In the genomic region with DNA sequence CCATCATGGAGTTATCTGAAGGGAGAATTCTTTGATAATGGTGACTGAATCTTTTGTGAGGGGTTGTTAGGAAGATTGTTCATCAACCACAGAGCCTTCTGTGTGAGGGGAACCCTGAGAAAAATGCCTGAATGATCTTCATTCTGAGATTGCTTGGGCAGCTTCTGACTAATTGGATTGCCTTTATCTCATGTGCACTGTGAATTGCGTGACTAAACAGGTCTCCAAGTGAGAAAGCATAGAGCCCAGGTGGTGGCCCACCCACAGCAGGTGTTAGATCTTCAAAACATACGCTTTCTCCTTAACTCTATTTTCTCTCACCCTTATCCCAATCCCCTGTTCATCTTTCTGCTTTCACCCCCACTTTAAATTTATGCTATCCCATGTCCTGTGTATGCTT, we compare ENCODE assay signal across 17 cellular contexts.
DNase-seq lines count a peak whose midpoint lies in the region; ATAC-seq lines count a peak whose summit lies in the region.
"Had no signal": no experiment of that assay in that cellular context is flagged by ENCODE, and none has a peak within 500 bp of the region (broad histone marks: within the 10 kb centered on the region; RNA-seq: fewer than 3 reads in every experiment).

No MANE protein-coding gene starts in this region.

- H3K36me3 Mint-ChIP-seq in T-helper 1 cell treated with Interleukin-12 subunit alpha and Interleukin-12 subunit beta and Interleukin-4 antibody, amounts not matched to agents 30 μg/mL and 1 μg/mL, for 36 hours (ENCODE audit: low read depth): peaks cover 58% of the 10 kb centered on the region
- peaks cover 43% of the 10 kb centered on the region for H3K36me3 Mint-ChIP-seq in activated naive CD4-positive, alpha-beta T cell treated with anti-CD3 and anti-CD28 coated beads, Interleukin-2, amount 50 U/mL, for 24 hours

- no peak for DNase-seq in T-helper 1 cell
- DNase-seq in NCI-H82 treated with DMSO at 0.1 percent for 48 hours (lab: John Stamatoyannopoulos, UW; ENCODE audit: unreplicated experiment): peak; percentile 31
- DNase-seq in stimulated activated CD4-positive, alpha-beta T cell treated with anti-CD3 and anti-CD28 coated beads, Interleukin-15, amount 100 ng/mL, for 48 hours (ENCODE audit: low read depth in 2 of 2): peak; percentile 22 to 28
- DNase-seq in medulla oblongata (ENCODE audit: extremely low spot score): no peak
- DNase-seq in stimulated activated naive CD4-positive, alpha-beta T cell treated with Interleukin-2 at 50 U/mL for 16 hours (lab: John Stamatoyannopoulos, UW): no peak
- DNase-seq: adrenal gland; CD4-positive, CD25-positive, alpha-beta regulatory T cell; DMS79 treated with DMSO at 0.1 percent for 48 hours; foreskin melanocyte; MG63; NCI-H1930; stomach had no signal

- H3K27me3 Mint-ChIP-seq in T-helper 1 cell treated with Interleukin-12 subunit alpha and Interleukin-12 subunit beta and Interleukin-4 antibody, amounts not matched to agents 30 μg/mL and 1 μg/mL, for 36 hours (ENCODE audit: low read depth): no peaks in the 10 kb centered on the region
- H3K27me3 Mint-ChIP-seq in activated naive CD4-positive, alpha-beta T cell treated with anti-CD3 and anti-CD28 coated beads, Interleukin-2, amount 50 U/mL, for 24 hours: no peaks in the 10 kb centered on the region
- H3K27me3 Mint-ChIP-seq: CD4-positive, CD25-positive, alpha-beta regulatory T cell; central memory CD8-positive, alpha-beta T cell had no signal

- H3K4me1 Mint-ChIP-seq in T-helper 1 cell treated with Interleukin-12 subunit alpha and Interleukin-12 subunit beta and Interleukin-4 antibody, amounts not matched to agents 30 μg/mL and 1 μg/mL, for 36 hours (ENCODE audit: low read depth): peaks cover 33% of the 10 kb centered on the region
- H3K4me1 Mint-ChIP-seq in activated naive CD4-positive, alpha-beta T cell treated with anti-CD3 and anti-CD28 coated beads, Interleukin-2, amount 50 U/mL, for 24 hours: peaks cover 44% of the 10 kb centered on the region

- peak overlapping the region; percentile 6 for H3K27ac Mint-ChIP-seq in T-helper 1 cell treated with Interleukin-12 subunit alpha and Interleukin-12 subunit beta and Interleukin-4 antibody, amounts not matched to agents 30 μg/mL and 1 μg/mL, for 36 hours
- H3K27ac Mint-ChIP-seq in activated naive CD4-positive, alpha-beta T cell treated with anti-CD3 and anti-CD28 coated beads, Interleukin-2, amount 50 U/mL, for 24 hours: no peak overlapping the region

- ATAC-seq in GM21786 (IDR thresholded peaks at IDR 0.05; ENCODE audit: unreplicated experiment): no peak
- ATAC-seq: left lobe of liver had no signal

- H3K4me3 Mint-ChIP-seq in T-helper 1 cell treated with Interleukin-12 subunit alpha and Interleukin-12 subunit beta and Interleukin-4 antibody, amounts not matched to agents 30 μg/mL and 1 μg/mL, for 36 hours: no peak overlapping the region
- peak overlapping the region; percentile 16 for H3K4me3 Mint-ChIP-seq in activated naive CD4-positive, alpha-beta T cell treated with anti-CD3 and anti-CD28 coated beads, Interleukin-2, amount 50 U/mL, for 24 hours
- H3K4me3 Mint-ChIP-seq: central memory CD8-positive, alpha-beta T cell had no signal

- peaks cover 5% of the 10 kb centered on the region for H3K9me3 Mint-ChIP-seq in T-helper 1 cell treated with Interleukin-12 subunit alpha and Interleukin-12 subunit beta and Interleukin-4 antibody, amounts not matched to agents 30 μg/mL and 1 μg/mL, for 36 hours
- H3K9me3 Mint-ChIP-seq in activated naive CD4-positive, alpha-beta T cell treated with anti-CD3 and anti-CD28 coated beads, Interleukin-2, amount 50 U/mL, for 24 hours: no peaks in the 10 kb centered on the region
- H3K9me3 Mint-ChIP-seq: central memory CD8-positive, alpha-beta T cell had no signal

Comparison
In these comparisons a context has a peak if more than half of its experiments do, and no peak if none do; other contexts are left out.
1. DNase-seq: peak in NCI-H82 treated with DMSO at 0.1 percent for 48 hours (single experiment) and stimulated activated CD4-positive, alpha-beta T cell treated with anti-CD3 and anti-CD28 coated beads, Interleukin-15, amount 100 ng/mL, for 48 hours (2 of 2); none in T-helper 1 cell (0 of 5), medulla oblongata (single experiment) and stimulated activated naive CD4-positive, alpha-beta T cell treated with Interleukin-2 at 50 U/mL for 16 hours (single experiment).